In the genomic region with DNA sequence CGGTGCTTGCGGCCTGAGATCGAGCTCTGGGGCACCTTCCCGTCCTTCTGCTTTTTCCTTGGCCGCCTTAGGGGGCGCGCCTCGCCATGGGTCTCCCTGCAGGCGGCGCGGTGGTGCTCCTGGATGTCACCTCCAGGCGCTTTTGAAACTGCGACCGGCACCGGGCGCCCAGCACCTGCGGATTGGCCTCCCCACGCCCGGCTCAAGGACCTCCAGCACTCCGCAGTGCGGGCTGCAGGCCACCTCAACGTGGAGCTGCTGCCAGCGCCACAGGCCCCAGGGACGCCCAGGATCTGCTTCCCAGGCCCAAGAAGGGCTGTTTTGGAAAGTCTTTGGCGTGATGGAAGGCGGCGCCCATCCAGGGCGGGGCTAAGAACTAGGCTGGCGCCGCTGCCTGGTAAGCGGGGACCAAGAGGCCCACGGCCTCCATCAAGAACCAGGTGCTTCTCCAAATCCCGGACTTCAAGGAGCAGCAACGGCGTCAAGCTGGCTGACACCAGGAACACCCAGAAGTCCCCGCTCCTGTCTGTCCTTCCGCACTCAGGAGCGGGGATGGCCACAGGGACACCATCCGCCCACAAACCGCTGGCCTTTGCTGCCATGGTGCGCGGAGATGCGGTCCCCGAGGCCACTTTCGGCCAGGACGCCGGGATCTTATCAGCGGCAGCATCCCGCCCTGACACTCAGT, we compare ENCODE assay signal across 8 cellular contexts.
DNase-seq lines count a peak whose midpoint lies in the region; ATAC-seq, FAIRE-seq and TF ChIP-seq lines count a peak whose summit lies in the region.
"Not testable (repeated sequence)": the region's sequence is repeated elsewhere in the genome, so short reads cannot be mapped to it uniquely, and the experiment has no call there.

No MANE protein-coding gene starts in this region.

- H3K36me3 ChIP-seq in sigmoid colon = not testable (repeated sequence)

- not testable (repeated sequence) for H3K9me3 ChIP-seq in A549, sigmoid colon

- TF ChIP-seq CTCF in A549 (IDR thresholded peaks at IDR 0.05) = peak; percentile 55
- TF ChIP-seq CTCF in sigmoid colon (IDR thresholded peaks at IDR 0.05) = not testable (repeated sequence)

- not testable (repeated sequence) for H3K27ac ChIP-seq in A549, sigmoid colon

- peak overlapping the region; percentile 54 for H3K4me2 ChIP-seq in A549

- CTCF ChIA-PET in A549 (lab: Yijun Ruan, JAX) = not testable (repeated sequence)

- not testable (repeated sequence) for H3K27me3 ChIP-seq in sigmoid colon

- H3K4me3 ChIP-seq in A549 = peak overlapping the region; percentile 30; the same call in 2 of the 3 replicates
- H3K4me3 ChIP-seq in sigmoid colon = not testable (repeated sequence)

- POLR2A ChIA-PET in A549 (lab: Yijun Ruan, JAX) = not testable (repeated sequence)

- H3K4me1 ChIP-seq in A549, sigmoid colon: not testable (repeated sequence)

- TF ChIP-seq POLR2A in A549 (IDR thresholded peaks at IDR 0.05; ENCODE audit: low read length); sigmoid colon (IDR thresholded peaks at IDR 0.05): not testable (repeated sequence)

- not testable (repeated sequence) for FAIRE-seq in A549 (lab: Jason Lieb, UNC)

- WGBS in A549 (ENCODE audit: missing lambda C conversion rate) = 54% methylated on average over 49 of the region's 49 CpGs
- 72 to 83% methylated on average over 49 of the region's 49 CpGs for WGBS in sigmoid colon, 2 donors

- DNase-seq in A549 (ENCODE audit: low read depth in 1 of 2, low spot score in 1 of 2) = peak; percentile 15 to 75
- DNase-seq in GM03348 (ENCODE audit: low spot score) = peak; percentile 1
- peak; percentile 29 for DNase-seq in RPMI7951 (ENCODE audit: low read depth)
- DNase-seq in activated effector memory CD4-positive, alpha-beta T cell treated with anti-CD3 and anti-CD28 coated beads, Interleukin-2, amount 50 U/mL, for 16 hours = peak; percentile 68
- DNase-seq in Right ventricle myocardium superior = peak; percentile 37
- DNase-seq in iPS-NIHi7 (ENCODE audit: extremely low spot score) = peak; percentile 9
- DNase-seq in mesenteric fat pad (ENCODE audit: low spot score) = peak; percentile 89
- DNase-seq in sigmoid colon = peak; percentile 42

- not testable (repeated sequence) for TF ChIP-seq EP300 in A549 (IDR thresholded peaks at IDR 0.05); sigmoid colon (IDR thresholded peaks at IDR 0.05)

- intact Hi-C loops in Right ventricle myocardium superior (cut with DNase I); sigmoid colon (cut with DNase I): not testable (repeated sequence)

- ATAC-seq in A549 = peak; percentile 96 to 99
- not testable (repeated sequence) for ATAC-seq in Right ventricle myocardium superior (ENCODE audit: poor library complexity)

- 0 out of 5 replicates have a peak, but pooled peaks have one; percentile 19 to 28 for TF ChIP-seq RAD21 in A549 (conservative IDR thresholded peaks at IDR 0.05 in 1 of 2, IDR thresholded peaks at IDR 0.05 in 1 of 2)

TF ChIP-seq in A549, 52 proteins besides CTCF, POLR2A, EP300 and RAD21:
- 0 out of 3 replicates have a peak, but pooled peaks have one; percentile 9 for TF ChIP-seq SMC3 (IDR thresholded peaks at IDR 0.05)
- TF ChIP-seq MAX (IDR thresholded peaks at IDR 0.05) = peak; percentile 49; the same call in 1 of the 2 replicates

Comparison
In these comparisons a context has a peak if more than half of its experiments do, and no peak if none do; other contexts are left out.
1. DNase-seq: peak in every context shown above with its lines; median percentile 89 in mesenteric fat pad; 68 in activated effector memory CD4-positive, alpha-beta T cell treated with anti-CD3 and anti-CD28 coated beads, Interleukin-2, amount 50 U/mL, for 16 hours; 45 in A549; 42 in sigmoid colon; 37 in Right ventricle myocardium superior; 29 in RPMI7951; 9 in iPS-NIHi7; 1 in GM03348.